Comparison of ENCODE assay signal across 8 cellular contexts in the genomic region with DNA sequence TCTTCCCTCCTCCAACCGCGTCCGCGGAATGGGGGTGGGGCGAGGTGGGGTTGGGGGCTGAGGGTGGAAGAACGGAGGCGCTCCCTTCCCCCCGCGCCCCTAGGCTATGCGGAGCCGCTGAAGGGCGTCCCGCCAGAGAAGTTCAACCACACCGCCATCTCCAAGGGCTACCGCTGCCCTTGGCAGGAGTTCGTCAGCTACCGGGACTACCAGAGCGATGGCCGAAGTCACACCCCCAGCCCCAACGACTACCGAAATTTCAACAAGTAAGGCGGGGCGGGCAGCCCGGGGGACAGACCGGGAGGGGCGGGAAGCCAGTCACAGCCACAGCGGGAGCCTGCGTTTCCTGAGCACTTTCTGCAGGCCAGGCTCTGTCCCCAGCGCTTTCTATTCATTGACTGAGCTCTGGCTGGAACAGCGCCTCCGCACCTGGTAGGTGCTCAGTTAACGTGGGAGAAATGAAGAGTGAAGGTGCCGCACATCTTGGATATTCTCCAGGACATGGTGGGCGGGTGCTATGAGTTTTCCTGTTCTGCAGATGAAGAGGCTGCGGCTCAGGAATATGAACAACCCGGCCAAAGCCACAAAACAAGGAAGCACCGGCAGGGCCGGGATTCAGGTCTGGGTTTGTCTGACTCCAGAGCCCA. TPM values are rescaled to one million over a fixed set of nuclear protein-coding genes. Genes with fewer than 3 reads are reported as not detected.
DNase-seq lines count a peak whose midpoint lies in the region; ATAC-seq and TF ChIP-seq lines count a peak whose summit lies in the region.

No MANE protein-coding gene starts in this region.

- peaks cover 13% of the 10 kb centered on the region for H3K27me3 Mint-ChIP-seq in activated naive CD8-positive, alpha-beta T cell

- WGBS in right cardiac atrium = 4% methylated on average over 38 of the region's 38 CpGs

- peaks cover 10% of the 10 kb centered on the region for H3K4me1 ChIP-seq in right cardiac atrium (ENCODE audit: control insufficient read depth, insufficient read depth, low read length)

- H3K9me3 ChIP-seq in right cardiac atrium (ENCODE audit: control insufficient read depth, low read length) = no peaks in the 10 kb centered on the region

- no peak overlapping the region for H3K27ac ChIP-seq in right cardiac atrium (ENCODE audit: low read length)

- no peaks in the 10 kb centered on the region for H3K36me3 Mint-ChIP-seq in activated naive CD8-positive, alpha-beta T cell

- intact Hi-C loops in right cardiac atrium (cut with DNase I) = loop anchor here in 1 of 4 donors (5.0 to 10.0 kb wide), 2 partner anchors 110 to 218 kb away; no protein-coding TSS in a partner anchor

- peak overlapping the region; percentile 51 for H3K4me3 ChIP-seq in right cardiac atrium (ENCODE audit: low read length)
- H3K4me3 ChIP-seq in retinal pigment epithelial cell (ENCODE audit: low read length) = peak overlapping the region; percentile 60

- TF ChIP-seq CTCF in retinal pigment epithelial cell (conservative IDR thresholded peaks at IDR 0.05; ENCODE audit: low read depth, low read length) = no peak

- peak overlapping the region; percentile 82 for H3K4me3 Mint-ChIP-seq in activated naive CD8-positive, alpha-beta T cell

- H3K9me3 Mint-ChIP-seq in activated naive CD8-positive, alpha-beta T cell (ENCODE audit: low read depth) = no peaks in the 10 kb centered on the region

- peaks cover 6% of the 10 kb centered on the region for H3K4me1 Mint-ChIP-seq in activated naive CD8-positive, alpha-beta T cell (ENCODE audit: low read depth)

- no peak overlapping the region for H3K27ac Mint-ChIP-seq in activated naive CD8-positive, alpha-beta T cell

- ATAC-seq in right cardiac atrium = peak; percentile 44 to 60

- H3K27me3 ChIP-seq in right cardiac atrium (ENCODE audit: control insufficient read depth, insufficient read depth) = no peaks in the 10 kb centered on the region

- peak; percentile 50 for DNase-seq in Daoy (ENCODE audit: low read depth)
- peak; percentile 69 to 76 for DNase-seq in Kasumi-1 (lab: John Stamatoyannopoulos, UW)
- DNase-seq in right cardiac atrium = peak; percentile 69 to 87 (median 85)
- DNase-seq in retinal pigment epithelial cell (ENCODE audit: low read depth) = no peak
- DNase-seq in cerebellar cortex (ENCODE audit: low spot score) = no peak
- DNase-seq in NCI-H1092 treated with DMSO at 0.1 percent for 48 hours (lab: John Stamatoyannopoulos, UW) = no peak
- no peak for DNase-seq in HCEC 1CT

RNA-seq across cellular contexts. Expression of gene MYOZ3, which starts 11.3 kb away (rescaled TPM):
- total RNA-seq in Daoy (2014; rRNA removed; shearing (Covaris generic)) = 0.09 TPM in 1 of 2 replicates, not detected in the other
- total RNA-seq in right cardiac atrium = 1 to 10 TPM; 4.0 to 9.3 (median 5.2) TPM
- 3.3 TPM for polyA plus RNA-seq in right cardiac atrium

RNA-seq across cellular contexts. Expression of gene RBM22, which starts 28.5 kb away (rescaled TPM):
- total RNA-seq in Daoy (2014; rRNA removed; shearing (Covaris generic)) = 51.4 and 51.9 TPM in 2 replicates
- total RNA-seq in right cardiac atrium = 10 to 100 TPM; 25.1 to 30.8 (median 26.4) TPM
- polyA plus RNA-seq in right cardiac atrium = 19.3 TPM

RNA-seq across cellular contexts. Expression of gene SYNPO, which starts 31.9 kb away (rescaled TPM):
- total RNA-seq in Daoy (2014; rRNA removed; shearing (Covaris generic)) = 4.5 and 5.4 TPM in 2 replicates
- total RNA-seq in right cardiac atrium = 100 to 1,000 TPM; 552 to 675 (median 584) TPM
- 625 TPM for polyA plus RNA-seq in right cardiac atrium

Comparison
In these comparisons a context has a peak if more than half of its experiments do, and no peak if none do; other contexts are left out.
1. DNase-seq: peak in Daoy (single experiment), Kasumi-1 (2 of 2) and right cardiac atrium (3 of 3); none in retinal pigment epithelial cell (single experiment), cerebellar cortex (single experiment), NCI-H1092 treated with DMSO at 0.1 percent for 48 hours (single experiment) and HCEC 1CT (single experiment).
2. RNA of gene SYNPO, which starts 31.9 kb away (total RNA-seq): 552 to 675 TPM in right cardiac atrium; 4.5 to 5.4 TPM in Daoy; every median in the first group is over 10 times any median in the second.